8 cellular contexts compared by ENCODE assay signal in the genomic region with DNA sequence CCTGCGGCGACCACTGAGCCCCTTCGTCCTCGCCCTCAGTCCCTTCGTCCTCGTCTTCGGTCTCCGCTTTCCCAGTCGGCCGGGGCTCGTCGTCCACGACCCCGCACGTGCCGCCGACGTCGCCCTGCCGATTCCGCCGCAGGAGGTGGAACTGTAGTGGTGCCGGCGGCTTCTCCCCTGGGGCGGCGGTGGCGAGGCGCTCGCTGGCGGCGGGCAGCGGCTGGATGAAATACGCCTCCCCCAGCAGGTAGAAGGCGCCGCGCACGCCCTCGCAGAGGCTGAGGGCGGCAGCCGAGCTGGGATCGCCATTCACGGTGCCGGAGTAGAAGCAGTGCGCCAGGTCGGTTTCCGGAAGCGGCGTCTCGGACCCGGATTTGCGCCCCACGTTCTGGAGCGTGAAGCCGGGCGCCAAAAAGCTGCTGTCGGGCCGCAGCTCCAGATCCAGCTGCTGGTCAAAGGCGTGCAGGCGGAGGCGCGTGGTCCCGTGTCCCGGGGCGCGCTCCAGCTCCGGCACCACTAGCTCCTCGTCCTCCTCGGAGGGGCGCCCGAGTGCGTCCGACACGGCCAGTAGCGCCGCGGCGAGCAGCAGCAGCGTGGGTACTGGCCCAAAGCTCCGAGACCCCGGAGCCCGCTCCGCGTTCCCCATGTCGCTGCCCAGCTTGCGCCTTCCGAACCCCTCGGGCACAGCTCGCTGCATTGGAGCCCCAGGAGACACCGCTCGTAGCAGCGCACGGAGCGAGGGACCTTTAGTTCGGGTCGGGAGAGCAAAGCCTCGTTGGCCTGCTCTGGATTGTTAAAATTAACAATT. TPM values are rescaled to one million over a fixed set of nuclear protein-coding genes. Genes with fewer than 3 reads are reported as not detected.
DNase-seq lines count a peak whose midpoint lies in the region; ATAC-seq and TF ChIP-seq lines count a peak whose summit lies in the region.

No MANE protein-coding gene starts in this region.

- peaks cover 13% of the 10 kb centered on the region for H3K36me3 Mint-ChIP-seq in effector memory CD8-positive, alpha-beta T cell (ENCODE audit: insufficient read depth)

- H3K4me3 Mint-ChIP-seq in effector memory CD8-positive, alpha-beta T cell: peak overlapping the region; percentile 75

- DNase-seq in NCI-H1694 treated with DMSO at 0.1 percent for 48 hours (lab: John Stamatoyannopoulos, UW): peak; percentile 38
- DNase-seq in NCI-H1694 (lab: John Stamatoyannopoulos, UW): no peak
- DNase-seq in RWPE2 (ENCODE audit: low spot score): no peak
- no peak for DNase-seq in effector memory CD8-positive, alpha-beta T cell
- no peak for DNase-seq in lung (ENCODE audit: low spot score)
- DNase-seq in superior temporal gyrus (ENCODE audit: extremely low spot score): peak; percentile 69
- DNase-seq in NCI-H510A treated with DMSO at 0.1 percent for 48 hours (lab: John Stamatoyannopoulos, UW): no peak

- H3K36me3 ChIP-seq in RWPE2 (ENCODE audit: low read depth) (peaks cover 14% of the 10 kb centered on the region), lung (ENCODE audit: control insufficient read depth in 2 of 2, insufficient read depth in 2 of 2, low read length in 2 of 2) (peaks cover 3 to 7% of the 10 kb centered on the region in 2 donors)

- 0 to 1% methylated on average over 78 to 96 of the region's 96 CpGs for WGBS in lung, 2 donors

- H3K9me3 Mint-ChIP-seq in effector memory CD8-positive, alpha-beta T cell: no peaks in the 10 kb centered on the region

- H3K27me3 ChIP-seq in RWPE2 (ENCODE audit: insufficient read depth, poor library complexity, severe bottlenecking) (peaks cover 22% of the 10 kb centered on the region), lung (ENCODE audit: control insufficient read depth, insufficient read depth) (no peaks in the 10 kb centered on the region)

- TF ChIP-seq CTCF in RWPE2 (IDR thresholded peaks at IDR 0.05; ENCODE audit: poor library complexity, severe bottlenecking): peak; percentile 15
- TF ChIP-seq CTCF in lung (IDR thresholded peaks at IDR 0.05; ENCODE audit: control extremely low read depth, extremely low read depth): no peak

- peak overlapping the region; percentile 36 for H3K4me3 ChIP-seq in RWPE2 (ENCODE audit: severe bottlenecking)
- peak overlapping the region; percentile 85 for H3K4me3 ChIP-seq in lung

- no peak overlapping the region for H3K27ac Mint-ChIP-seq in effector memory CD8-positive, alpha-beta T cell

- peaks cover 55 to 76% of the 10 kb centered on the region in 2 donors for H3K27me3 Mint-ChIP-seq in effector memory CD8-positive, alpha-beta T cell

- peaks cover 22 to 32% of the 10 kb centered on the region in 2 donors for H3K4me1 Mint-ChIP-seq in effector memory CD8-positive, alpha-beta T cell (ENCODE audit: low read depth in 2 of 2)

- H3K9me3 ChIP-seq in RWPE2 (ENCODE audit: severe bottlenecking) (no peaks in the 10 kb centered on the region), lung (ENCODE audit: control insufficient read depth in 2 of 2, insufficient read depth in 1 of 2, low read length in 1 of 2) (no peaks in the 10 kb centered on the region)

- peak; percentile 23 for ATAC-seq in RWPE2 (ENCODE audit: low read depth)
- peak; percentile 2 for ATAC-seq in effector memory CD8-positive, alpha-beta T cell (replicated peaks)
- peak; percentile 7 for ATAC-seq in lung (ENCODE audit: insufficient read depth, low FRiP score)
- no peak for ATAC-seq in HG03439 (IDR thresholded peaks at IDR 0.05; ENCODE audit: unreplicated experiment)

- H3K27ac ChIP-seq in RWPE2 (ENCODE audit: poor library complexity, severe bottlenecking) (peak overlapping the region; percentile 21), lung (ENCODE audit: low read depth in 1 of 2, low read length in 1 of 2) (peak overlapping the region; percentile 84 to 91)

- peaks cover 7% of the 10 kb centered on the region for H3K4me1 ChIP-seq in RWPE2 (ENCODE audit: insufficient read depth, poor library complexity, severe bottlenecking)
- H3K4me1 ChIP-seq in lung (ENCODE audit: control insufficient read depth in 2 of 2, insufficient read depth in 2 of 2, low read length in 2 of 2): peaks cover 0 to 9% of the 10 kb centered on the region in 2 donors

RNA-seq across cellular contexts. Expression of gene ADAMTS1, which starts 0.7 kb away (rescaled TPM):
- total RNA-seq in lung: 100 to 1,000 TPM in 1 of 2 donors, 10 to 100 TPM in 1; 99.7 to 165 TPM
- polyA plus RNA-seq in lung: 10 to 100 TPM; 15.3 to 69.1 TPM

Comparison
In these comparisons a context has a peak if more than half of its experiments do, and no peak if none do; other contexts are left out.
1. DNase-seq: peak in NCI-H1694 treated with DMSO at 0.1 percent for 48 hours (single experiment) and superior temporal gyrus (single experiment); none in NCI-H1694 (single experiment), RWPE2 (single experiment), effector memory CD8-positive, alpha-beta T cell (0 of 3), lung (single experiment) and NCI-H510A treated with DMSO at 0.1 percent for 48 hours (single experiment).